Comparison of ENCODE assay signal across 1 cellular context in genomic region chr15:48334260-48334659, GRCh38.
A peak's percentile ranks its signal among the peaks of the same experiment; 100 is the strongest.
TF ChIP-seq lines count a peak whose summit lies in the region.

No MANE protein-coding gene starts in this region.

TF ChIP-seq in H1, 55 proteins besides CTCF, POLR2A, EP300 and RAD21:
- TF ChIP-seq CEBPB (IDR thresholded peaks at IDR 0.05; ENCODE audit: low read depth, low read length): peak; percentile 97
- TF ChIP-seq BACH1 (IDR thresholded peaks at IDR 0.05; ENCODE audit: low read length): no peak
- TF ChIP-seq BRCA1 (IDR thresholded peaks at IDR 0.05; ENCODE audit: low read depth, low read length): no peak
- no peak for TF ChIP-seq BCL11A (IDR thresholded peaks at IDR 0.05; ENCODE audit: low read depth in 2 of 2, low read length in 2 of 2)
